10 cellular contexts compared by ENCODE assay signal in the genomic region with DNA sequence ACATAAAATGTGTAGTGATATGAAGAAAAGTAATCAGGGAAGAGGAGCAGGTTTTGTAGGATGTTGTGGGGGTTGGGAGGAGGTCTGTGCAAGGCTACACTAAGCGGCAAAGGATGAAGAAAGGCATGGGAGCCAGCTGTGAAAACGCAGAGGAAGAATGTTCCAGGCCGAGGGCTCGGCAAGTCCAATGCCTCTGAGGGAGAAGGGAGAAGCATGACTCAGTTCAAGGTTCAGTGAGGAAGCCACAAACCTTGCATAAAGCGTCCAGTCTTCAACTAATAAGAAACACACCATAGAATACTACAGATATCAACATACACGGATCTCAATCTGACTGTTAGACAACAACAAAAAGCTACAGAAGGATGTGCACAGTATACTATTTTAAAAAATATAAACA. TPM values are rescaled to one million over a fixed set of nuclear protein-coding genes. Genes with fewer than 3 reads are reported as not detected.
DNase-seq lines count a peak whose midpoint lies in the region; ATAC-seq and TF ChIP-seq lines count a peak whose summit lies in the region.
"Had no signal": no experiment of that assay in that cellular context is flagged by ENCODE, and none has a peak within 500 bp of the region (broad histone marks: within the 10 kb centered on the region; RNA-seq: fewer than 3 reads in every experiment).

No MANE protein-coding gene starts in this region.

- no peaks in the 10 kb centered on the region for H3K9me3 ChIP-seq in transverse colon
- H3K9me3 ChIP-seq in CD4-positive, alpha-beta T cell (ENCODE audit: control insufficient read depth, low read length), result no peaks in the 10 kb centered on the region

- H3K4me1 ChIP-seq in transverse colon, result peaks cover 0 to 19% (median 1%) of the 10 kb centered on the region in 4 donors

- TF ChIP-seq POLR2A in transverse colon (IDR thresholded peaks at IDR 0.05), result no peak

- no peak overlapping the region for H3K27ac Mint-ChIP-seq in CD4-positive, alpha-beta T cell
- H3K27ac Mint-ChIP-seq: IgD-negative memory B cell had no signal

- ATAC-seq in HG03354 (IDR thresholded peaks at IDR 0.05; ENCODE audit: poor library complexity, severe bottlenecking, unreplicated experiment), result no peak
- no peak for ATAC-seq in CD4-positive, alpha-beta T cell (ENCODE audit: poor library complexity)
- no peak for ATAC-seq in activated CD4-positive, CD25-positive, alpha-beta regulatory T cell treated with anti-CD3 and anti-CD28 coated beads, Interleukin-2, amount 50 U/mL, for 24 hours

- no peaks in the 10 kb centered on the region for H3K9me3 Mint-ChIP-seq in CD4-positive, alpha-beta T cell
- H3K9me3 Mint-ChIP-seq: IgD-negative memory B cell had no signal

- in situ Hi-C loops in transverse colon (cut with MboI; ENCODE audit: low pct_ligation_motif_present in 1 of 4, low pct_unique_long_range_greater_than_20kb in 1 of 4, low sequenced_read_pairs in 3 of 4), result no loop called here

- 44 to 48% methylated on average over 5 to 6 of the region's 6 CpGs for WGBS in transverse colon (ENCODE audit: low coverage in 1 of 2), 2 donors

- H3K4me3 Mint-ChIP-seq in CD4-positive, alpha-beta T cell, result no peak overlapping the region
- H3K4me3 Mint-ChIP-seq: IgD-negative memory B cell had no signal

- no peak overlapping the region for H3K4me3 ChIP-seq in transverse colon

- POLR2A ChIA-PET in CD4-positive, alpha-beta T cell (lab: Charles Lee), result no interaction called here

- intact Hi-C loops in transverse colon (cut with DNase I; ENCODE audit: low total_unique reads), result no loop called here
- intact Hi-C loops in CD4-positive, alpha-beta T cell (cut with DNase I, micrococcal nuclease), result no loop called here

- H3K36me3 ChIP-seq in transverse colon, result no peaks in the 10 kb centered on the region

- H3K4me1 Mint-ChIP-seq in CD4-positive, alpha-beta T cell (ENCODE audit: low read depth), result no peaks in the 10 kb centered on the region
- H3K4me1 Mint-ChIP-seq: IgD-negative memory B cell had no signal

- peak overlapping the region in 3 of 4 donors; percentile 14 to 47 (median 16) for H3K27ac ChIP-seq in transverse colon
- no peak overlapping the region for H3K27ac ChIP-seq in CD4-positive, alpha-beta T cell (ENCODE audit: low read depth, low read length)

- DNase-seq in HT1080 (ENCODE audit: low read depth) (peak; percentile 88), brain pericyte (ENCODE audit: low read depth, low spot score) (peak; percentile 55), iris pigment epithelial cell (ENCODE audit: low read depth) (peak; percentile 53), transverse colon (peak; percentile 14)
- DNase-seq in CD4-positive, alpha-beta T cell, result no peak
- DNase-seq: NCI-H510A treated with DMSO at 0.1 percent for 48 hours, T-helper 2 cell had no signal

- peaks cover 9% of the 10 kb centered on the region for H3K27me3 Mint-ChIP-seq in CD4-positive, alpha-beta T cell

- no peaks in the 10 kb centered on the region for H3K36me3 Mint-ChIP-seq in CD4-positive, alpha-beta T cell (ENCODE audit: low read depth)

- CTCF ChIA-PET in CD4-positive, alpha-beta T cell (lab: Charles Lee), result no interaction called here

- H3K27me3 ChIP-seq in transverse colon, result no peaks in the 10 kb centered on the region
- H3K27me3 ChIP-seq in CD4-positive, alpha-beta T cell (ENCODE audit: control insufficient read depth, insufficient read depth, low read length), result no peaks in the 10 kb centered on the region

- no peak for TF ChIP-seq EP300 in transverse colon (IDR thresholded peaks at IDR 0.05; ENCODE audit: low read depth)

- no peak for TF ChIP-seq CTCF in transverse colon (IDR thresholded peaks at IDR 0.05)
- TF ChIP-seq CTCF in CD4-positive, alpha-beta T cell (IDR thresholded peaks at IDR 0.05), result no peak

RNA-seq across cellular contexts. Expression of a gene that starts 16.2 kb away (rescaled TPM):
- 191 and 198 TPM in 2 replicates for total RNA-seq in HT1080 (2014; rRNA removed; shearing (Covaris generic))
- polyA plus RNA-seq in HT1080 (2015; cell fraction: cytosol; rRNA removed), result 197 and 235 TPM in 2 replicates
- polyA plus RNA-seq in HT1080 (2015; cell fraction: nucleus; rRNA removed), result 244 and 254 TPM in 2 replicates
- 100 to 1,000 TPM in 3 of 4 donors, 10 to 100 TPM in 1; 97.3 to 403 (median 134) TPM for total RNA-seq in transverse colon
- total RNA-seq in CD4-positive, alpha-beta T cell, result 10 to 100 TPM; 10.9 to 11.2 TPM

Comparison
In these comparisons a context has a peak if more than half of its experiments do, and no peak if none do; other contexts are left out.
1. DNase-seq: peak in HT1080 (single experiment), brain pericyte (single experiment), iris pigment epithelial cell (single experiment) and transverse colon (single experiment); none in CD4-positive, alpha-beta T cell (0 of 10).
2. RNA of a gene that starts 16.2 kb away (total RNA-seq): 191 to 198 TPM in HT1080 and 97.3 to 403 TPM in transverse colon; 10.9 to 11.2 TPM in CD4-positive, alpha-beta T cell; every median in the first group is over 4 times any median in the second.